23 cellular contexts compared by ENCODE assay signal in the genomic region with DNA sequence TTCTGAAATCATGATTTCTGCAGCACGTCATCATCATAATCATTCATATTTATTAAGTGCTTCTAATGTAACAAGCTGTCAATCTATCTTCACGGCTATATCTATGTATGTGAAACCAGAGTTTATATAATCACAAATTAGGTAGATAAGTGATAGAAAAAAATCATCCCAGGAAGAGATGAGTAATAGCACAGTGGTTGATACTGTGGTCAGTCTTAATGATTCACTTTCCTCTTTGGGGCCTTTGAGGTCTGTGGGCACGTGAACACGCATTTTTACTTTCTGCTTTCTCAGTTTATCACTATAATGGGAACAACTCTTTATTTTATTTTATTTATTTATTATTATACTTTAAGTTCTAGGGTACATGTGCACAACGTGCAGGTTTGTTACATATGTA.
A peak's percentile ranks its signal among the peaks of the same experiment; 100 is the strongest.
DNase-seq lines count a peak whose midpoint lies in the region; ATAC-seq, FAIRE-seq and TF ChIP-seq lines count a peak whose summit lies in the region.
"Had no signal": no experiment of that assay in that cellular context is flagged by ENCODE, and none has a peak within 500 bp of the region (broad histone marks: within the 10 kb centered on the region; RNA-seq: fewer than 3 reads in every experiment).

No MANE protein-coding gene starts in this region.

- DNase-seq in HS-5 (ENCODE audit: low read depth) (peak; percentile 44), RWPE2 (ENCODE audit: low spot score) (no peak), fibroblast of peridontal ligament (ENCODE audit: extremely low read depth) (peak; percentile 60), urothelium cell line (ENCODE audit: low spot score) (peak; percentile 13), NCI-H526 (lab: John Stamatoyannopoulos, UW) (no peak)
- DNase-seq in stimulated activated CD4-positive, alpha-beta T cell treated with anti-CD3 and anti-CD28 coated beads, Interleukin-12 subunit alpha, Interleukin-12 subunit beta, amount 100 ng/mL, for 4 hours = no peak
- DNase-seq: activated CD4-positive, alpha-beta T cell treated with anti-CD3 and anti-CD28 coated beads for 4 hours; activated gamma-delta T cell treated with Interleukin-2 at 50 U/mL for 16 hours; colonic mucosa; head of caudate nucleus; immature natural killer cell; MV-4-11; NCI-H2029 treated with DMSO at 0.1 percent for 48 hours; NCI-H524; stimulated activated CD4-positive, alpha-beta T cell treated with anti-CD3 and anti-CD28 coated beads, Interleukin-15, amount 100 ng/mL, for 24 hours; stimulated activated naive B cell treated with anti-CD40 and anti-IgM and Interleukin-4, amounts not matched to agents 10 μg/mL and 1 μg/mL and 100 μg/mL, for 72 hours; T1000 had no signal

- ATAC-seq in RWPE2 (ENCODE audit: low read depth) = peak; percentile 85
- no peak for ATAC-seq in HG02642 (IDR thresholded peaks at IDR 0.05; ENCODE audit: poor library complexity, unreplicated experiment)
- ATAC-seq: stimulated activated naive B cell treated with anti-CD40 and anti-IgM and Interleukin-4, amounts not matched to agents 10 μg/mL and 1 μg/mL and 100 μg/mL, for 72 hours had no signal

- no peaks in the 10 kb centered on the region for H3K4me1 ChIP-seq in RWPE2 (ENCODE audit: insufficient read depth, poor library complexity, severe bottlenecking)
- H3K4me1 ChIP-seq: colonic mucosa, prostate gland, tibial nerve had no signal

- H3K27ac ChIP-seq in RWPE2 (ENCODE audit: poor library complexity, severe bottlenecking) = no peak overlapping the region
- H3K27ac ChIP-seq: colonic mucosa, prostate gland, tibial nerve had no signal

- no peak overlapping the region for H3K4me3 ChIP-seq in RWPE2 (ENCODE audit: severe bottlenecking)
- H3K4me3 ChIP-seq: colonic mucosa, prostate gland, tibial nerve had no signal

- peaks cover 50% of the 10 kb centered on the region for H3K27me3 ChIP-seq in RWPE2 (ENCODE audit: insufficient read depth, poor library complexity, severe bottlenecking)
- H3K27me3 ChIP-seq: colonic mucosa, tibial nerve had no signal

- no peak for TF ChIP-seq CTCF in RWPE2 (IDR thresholded peaks at IDR 0.05; ENCODE audit: poor library complexity, severe bottlenecking)

- no peak for FAIRE-seq in urothelium cell line (lab: Jason Lieb, UNC)
- FAIRE-seq: endometrium, GM18507, H54 had no signal

- peaks cover 3% of the 10 kb centered on the region for H3K9me3 ChIP-seq in RWPE2 (ENCODE audit: severe bottlenecking)
- H3K9me3 ChIP-seq: colonic mucosa, prostate gland, tibial nerve had no signal

- no peaks in the 10 kb centered on the region for H3K36me3 ChIP-seq in RWPE2 (ENCODE audit: low read depth)
- H3K36me3 ChIP-seq: colonic mucosa, prostate gland, tibial nerve had no signal

Comparison
In these comparisons a context has a peak if more than half of its experiments do, and no peak if none do; other contexts are left out.
1. DNase-seq: peak in HS-5 (single experiment), fibroblast of peridontal ligament (single experiment) and urothelium cell line (single experiment); none in RWPE2 (single experiment), stimulated activated CD4-positive, alpha-beta T cell treated with anti-CD3 and anti-CD28 coated beads, Interleukin-12 subunit alpha, Interleukin-12 subunit beta, amount 100 ng/mL, for 4 hours (single experiment) and NCI-H526 (0 of 2).